19 cellular contexts compared by ENCODE assay signal in the genomic region with DNA sequence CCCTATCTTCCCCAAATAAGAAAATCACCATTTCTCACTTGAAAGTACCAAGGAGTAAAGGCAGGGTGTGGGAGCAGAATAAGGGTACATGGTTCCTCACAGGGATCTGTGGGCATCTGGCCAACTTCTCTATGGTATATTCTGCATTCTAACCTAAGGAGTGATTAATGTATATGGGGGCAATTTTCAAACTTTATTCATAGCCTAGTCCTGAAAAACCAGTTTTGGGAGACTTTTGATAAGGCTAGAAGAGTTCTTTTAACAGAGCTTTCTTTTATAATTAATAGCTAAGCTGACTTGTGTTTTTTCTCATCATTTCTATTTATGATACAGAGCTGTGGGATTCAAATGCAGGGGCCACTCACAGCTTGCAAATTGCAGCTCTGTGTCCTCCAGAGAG. TPM values are rescaled to one million over a fixed set of nuclear protein-coding genes. Genes with fewer than 3 reads are reported as not detected.
DNase-seq lines count a peak whose midpoint lies in the region; ATAC-seq and TF ChIP-seq lines count a peak whose summit lies in the region.
"Had no signal": no experiment of that assay in that cellular context is flagged by ENCODE, and none has a peak within 500 bp of the region (broad histone marks: within the 10 kb centered on the region; RNA-seq: fewer than 3 reads in every experiment).

No MANE protein-coding gene starts in this region.

- H4K20me1 ChIP-seq in PC-9 (ENCODE audit: insufficient read depth): no peaks in the 10 kb centered on the region
- H4K20me1 ChIP-seq in hepatocyte (ENCODE audit: insufficient read depth, poor library complexity, severe bottlenecking): no peaks in the 10 kb centered on the region
- H4K20me1 ChIP-seq: BLaER1 treated with 17β-estradiol and CSF1 and Interleukin-3, amounts not matched to agents 10 nM and 100 nM had no signal

- peak overlapping the region; percentile 61 for H3K4me3 ChIP-seq in PC-9
- no peak overlapping the region for H3K4me3 ChIP-seq in hepatocyte
- H3K4me3 ChIP-seq in suprapubic skin: peak overlapping the region; percentile 16
- H3K4me3 ChIP-seq: BLaER1 treated with 17β-estradiol and CSF1 and Interleukin-3, amounts not matched to agents 10 nM and 100 nM; GM12878; GM23338 had no signal

- TF ChIP-seq CTCF in PC-9 (conservative IDR thresholded peaks at IDR 0.05): no peak
- TF ChIP-seq CTCF in hepatocyte (IDR thresholded peaks at IDR 0.05; ENCODE audit: poor library complexity): no peak
- TF ChIP-seq CTCF in suprapubic skin (IDR thresholded peaks at IDR 0.05): no peak

- H2AFZ ChIP-seq in PC-9: no peak overlapping the region
- no peak overlapping the region for H2AFZ ChIP-seq in hepatocyte

- TF ChIP-seq POLR2A in suprapubic skin (IDR thresholded peaks at IDR 0.05): no peak

- no peak for ATAC-seq in HG03097 (IDR thresholded peaks at IDR 0.05; ENCODE audit: low FRiP score, unreplicated experiment)
- ATAC-seq: GM12878, GM23338 had no signal

- POLR2A ChIA-PET in PC-9 (lab: Charles Lee; ENCODE audit: unreplicated experiment): interaction anchor here (1.7 kb wide), 1 partner anchor 15 kb away, joined by 19 read pairs; no protein-coding TSS in a partner anchor

- TF ChIP-seq EP300 in suprapubic skin (IDR thresholded peaks at IDR 0.05): no peak

- CTCF ChIA-PET in PC-9 (lab: Charles Lee): no interaction called here

- peak overlapping the region; percentile 92 for H3K4me2 ChIP-seq in PC-9
- H3K4me2 ChIP-seq in hepatocyte: peak overlapping the region; percentile 21
- H3K4me2 ChIP-seq: BLaER1 treated with 17β-estradiol and CSF1 and Interleukin-3, amounts not matched to agents 10 nM and 100 nM; GM23338; KMS-11 had no signal

- H3K9me3 ChIP-seq in PC-9 (ENCODE audit: insufficient read depth, low read depth): no peaks in the 10 kb centered on the region
- H3K9me3 ChIP-seq in hepatocyte (ENCODE audit: low read depth): no peaks in the 10 kb centered on the region
- H3K9me3 ChIP-seq in suprapubic skin: no peaks in the 10 kb centered on the region
- H3K9me3 ChIP-seq: BLaER1 treated with 17β-estradiol and CSF1 and Interleukin-3, amounts not matched to agents 10 nM and 100 nM had no signal

- BruUV-seq in PC-9 (replicated peaks; lab: Mats Ljungman, UMichigan): no TSS peak

- H3K79me2 ChIP-seq in PC-9 (ENCODE audit: low read depth): peaks cover 39% of the 10 kb centered on the region
- no peaks in the 10 kb centered on the region for H3K79me2 ChIP-seq in hepatocyte

- DNase-seq in DMS53 (lab: John Stamatoyannopoulos, UW): peak; percentile 11
- DNase-seq in DMS53 treated with DMSO at 0.1 percent for 48 hours (lab: John Stamatoyannopoulos, UW; ENCODE audit: unreplicated experiment): no peak
- DNase-seq in PC-9: peak in 1 of 2 experiments; percentile 50
- DNase-seq in hepatocyte (ENCODE audit: low spot score): peak; percentile 13
- DNase-seq in suprapubic skin (ENCODE audit: low spot score in 2 of 2): no peak
- DNase-seq in cortex of kidney (lab: John Stamatoyannopoulos, UW): no peak
- DNase-seq in globus pallidus (ENCODE audit: low spot score): no peak
- DNase-seq: NCI-H1105 treated with DMSO at 0.1 percent for 48 hours; NCI-H187; NCI-H2171 treated with DMSO at 0.1 percent for 48 hours; NCI-H510A; NK-92 treated with Interleukin-12 subunit alpha and Interleukin-12 subunit beta, amount 100 ng/mL, for 24 hours had no signal

- peaks cover 61% of the 10 kb centered on the region for H3K4me1 ChIP-seq in PC-9 (replicated peaks; ENCODE audit: insufficient read depth)
- H3K4me1 ChIP-seq in hepatocyte (ENCODE audit: insufficient read depth): no peaks in the 10 kb centered on the region
- H3K4me1 ChIP-seq in suprapubic skin: no peaks in the 10 kb centered on the region

- H3F3A ChIP-seq in PC-9 (ENCODE audit: insufficient read depth, low read depth): peaks cover 41% of the 10 kb centered on the region

- H3K9me2 ChIP-seq in PC-9 (ENCODE audit: insufficient read depth) (no peaks in the 10 kb centered on the region), hepatocyte (replicated peaks; ENCODE audit: insufficient read depth) (no peaks in the 10 kb centered on the region)

- H3K36me3 ChIP-seq in PC-9 (ENCODE audit: low read depth) (no peaks in the 10 kb centered on the region), hepatocyte (replicated peaks; ENCODE audit: insufficient read depth, low read depth) (no peaks in the 10 kb centered on the region), suprapubic skin (no peaks in the 10 kb centered on the region)
- H3K36me3 ChIP-seq: BLaER1 treated with 17β-estradiol and CSF1 and Interleukin-3, amounts not matched to agents 10 nM and 100 nM had no signal

- no peaks in the 10 kb centered on the region for H3K27me3 ChIP-seq in PC-9 (ENCODE audit: insufficient read depth, low read depth)
- H3K27me3 ChIP-seq in hepatocyte: no peaks in the 10 kb centered on the region
- no peaks in the 10 kb centered on the region for H3K27me3 ChIP-seq in suprapubic skin
- H3K27me3 ChIP-seq: BLaER1 treated with 17β-estradiol and CSF1 and Interleukin-3, amounts not matched to agents 10 nM and 100 nM had no signal

- intact Hi-C loops in PC-9 (cut with micrococcal nuclease; ENCODE audit: unreplicated experiment): loop anchor here (5.0 kb wide), 1 partner anchor 209 kb away; a partner anchor contains a TSS

- H3K27ac ChIP-seq in PC-9: peak overlapping the region; percentile 92
- peak overlapping the region; percentile 45 for H3K27ac ChIP-seq in hepatocyte
- no peak overlapping the region for H3K27ac ChIP-seq in suprapubic skin
- H3K27ac ChIP-seq: 22Rv1; BLaER1 treated with 17β-estradiol and CSF1 and Interleukin-3, amounts not matched to agents 10 nM and 100 nM; KMS-11 had no signal

RNA-seq across cellular contexts. Expression of a gene that starts 0.9 kb away (rescaled TPM):
- total RNA-seq in PC-9 (2021) (19.5 and 32.5 TPM in 2 replicates), hepatocyte (3.3 and 5.4 TPM in 2 replicates), suprapubic skin (100 to 1,000 TPM; 250 to 300 (median 290) TPM)
- 2.4 and 5.8 TPM in 2 replicates for polyA plus RNA-seq in hepatocyte
- total RNA-seq: G401, GM23338 had no signal
- polyA plus RNA-seq: GM23338 had no signal

Comparison
In these comparisons a context has a peak if more than half of its experiments do, and no peak if none do; other contexts are left out.
1. DNase-seq: peak in DMS53 (single experiment) and hepatocyte (single experiment); none in DMS53 treated with DMSO at 0.1 percent for 48 hours (single experiment), suprapubic skin (0 of 2), cortex of kidney (single experiment) and globus pallidus (single experiment).